ENCODE assay signal across 9 cellular contexts in the genomic region with DNA sequence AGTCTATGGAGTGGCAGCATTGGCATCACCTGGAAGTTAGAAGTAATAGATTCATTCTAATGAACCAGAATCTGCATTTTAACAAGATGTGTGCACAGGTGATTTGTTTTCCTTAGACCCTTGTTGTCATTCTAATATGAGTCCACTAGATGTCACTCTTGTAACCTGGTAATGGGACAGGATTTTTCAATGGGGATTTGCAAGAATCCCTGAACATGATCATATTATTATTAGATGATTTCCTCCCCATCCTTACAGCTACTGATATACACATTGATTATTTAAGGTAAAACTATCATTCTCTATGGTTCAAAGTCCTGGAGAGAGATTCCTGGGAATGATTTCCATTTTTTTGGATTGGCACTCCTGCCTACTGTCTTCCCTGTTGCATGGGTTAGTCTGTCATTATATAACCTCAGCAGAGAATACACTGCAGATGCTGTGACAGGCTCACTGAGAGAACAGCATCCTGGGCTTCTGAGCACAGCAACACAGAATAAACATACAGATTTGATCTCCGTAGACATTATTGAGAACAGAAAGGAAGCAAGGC.
DNase-seq lines count a peak whose midpoint lies in the region; ATAC-seq and TF ChIP-seq lines count a peak whose summit lies in the region.
"Had no signal": no experiment of that assay in that cellular context is flagged by ENCODE, and none has a peak within 500 bp of the region (broad histone marks: within the 10 kb centered on the region; RNA-seq: fewer than 3 reads in every experiment).

No MANE protein-coding gene starts in this region.

- H3K4me2 ChIP-seq in mammary epithelial cell (ENCODE audit: insufficient read depth, low read depth, low read length), result no peak overlapping the region
- H3K4me2 ChIP-seq: BLaER1 had no signal

- H3K36me3 ChIP-seq in mammary epithelial cell (ENCODE audit: insufficient read depth, low read length), result no peaks in the 10 kb centered on the region
- no peaks in the 10 kb centered on the region for H3K36me3 ChIP-seq in aorta (ENCODE audit: control insufficient read depth in 1 of 2, insufficient read depth in 2 of 2, low read length in 1 of 2)
- H3K36me3 ChIP-seq: BLaER1 had no signal

- DNase-seq in NCI-H1417 (lab: John Stamatoyannopoulos, UW), result peak; percentile 15 to 72 (median 16)
- DNase-seq in NCI-H1417 treated with DMSO at 0.1 percent for 48 hours (lab: John Stamatoyannopoulos, UW), result no peak
- DNase-seq in NCI-H526 treated with DMSO at 0.1 percent for 48 hours (lab: John Stamatoyannopoulos, UW), result peak; percentile 54
- DNase-seq in mammary epithelial cell, result peak; percentile 49
- peak; percentile 64 for DNase-seq in kidney tubule cell (ENCODE audit: low spot score)
- DNase-seq in aorta, result no peak
- no peak for DNase-seq in NCI-H128 (lab: John Stamatoyannopoulos, UW; ENCODE audit: unreplicated experiment)

- H3K9me3 ChIP-seq in mammary epithelial cell (replicated peaks; ENCODE audit: insufficient read depth, low read length) (no peaks in the 10 kb centered on the region), aorta (ENCODE audit: control insufficient read depth, low read length) (no peaks in the 10 kb centered on the region)
- H3K9me3 ChIP-seq: BLaER1 had no signal

- in situ Hi-C loops in mammary epithelial cell (cut with MboI; ENCODE audit: low sequenced_read_pairs in 2 of 2), result loop anchor here (5.0 to 25.0 kb wide), 4 partner anchors 433 to 1385 kb away; no protein-coding TSS in a partner anchor

- H3K27ac ChIP-seq in mammary epithelial cell (ENCODE audit: insufficient read depth, low read depth, low read length) (no peak overlapping the region), aorta (ENCODE audit: low read depth in 1 of 2, low read length in 2 of 2) (peak overlapping the region in 1 of 2 donors; percentile 68)
- H3K27ac ChIP-seq: BLaER1 had no signal

- no peak overlapping the region for H3K4me3 ChIP-seq in mammary epithelial cell (replicated peaks in 1 of 3; ENCODE audit: insufficient read depth in 1 of 3, low read depth in 2 of 3, low read length in 3 of 3)
- H3K4me3 ChIP-seq in aorta (ENCODE audit: low read length in 2 of 2), result no peak overlapping the region
- H3K4me3 ChIP-seq: BLaER1 had no signal

- dilution Hi-C loops in mammary epithelial cell (cut with HindIII; ENCODE audit: low sequenced_read_pairs), result loop anchor here (5.0 kb wide), 1 partner anchor 1383 kb away; no protein-coding TSS in a partner anchor

- TF ChIP-seq CTCF in mammary epithelial cell (conservative IDR thresholded peaks at IDR 0.05 in 1 of 2, IDR thresholded peaks at IDR 0.05 in 1 of 2; ENCODE audit: extremely low read depth in 1 of 2, insufficient read depth in 1 of 2, low read depth in 1 of 2, low read length in 2 of 2), result peak; percentile 57 to 68

- BruUV-seq in mammary epithelial cell (replicated peaks; lab: Mats Ljungman, UMichigan), result no TSS peak

- peak; percentile 53 for ATAC-seq in HG02981 (IDR thresholded peaks at IDR 0.05; ENCODE audit: unreplicated experiment)
- ATAC-seq in aorta (ENCODE audit: low FRiP score), result peak; percentile 81

- H4K20me1 ChIP-seq in mammary epithelial cell (ENCODE audit: insufficient read depth, low read length), result no peaks in the 10 kb centered on the region
- H4K20me1 ChIP-seq: BLaER1 had no signal

- no peak overlapping the region for H2AFZ ChIP-seq in mammary epithelial cell (ENCODE audit: low read depth, low read length)

- no peaks in the 10 kb centered on the region for H3K79me2 ChIP-seq in mammary epithelial cell (ENCODE audit: insufficient read depth, low read length)

- no peaks in the 10 kb centered on the region for H3K4me1 ChIP-seq in mammary epithelial cell (ENCODE audit: insufficient read depth, low read length)
- H3K4me1 ChIP-seq in aorta (ENCODE audit: control insufficient read depth in 1 of 2, insufficient read depth in 2 of 2, low read length in 2 of 2), result peaks cover 0 to 1% of the 10 kb centered on the region in 2 donors
- H3K4me1 ChIP-seq: BLaER1 had no signal

- WGBS in mammary epithelial cell (ENCODE audit: low coverage, missing lambda C conversion rate), result 100% methylated on average over 1 of the region's 1 CpG
- WGBS in aorta, 2 donors, result 5 to 13% methylated on average over 1 of the region's 1 CpG

- CTCF ChIA-PET in mammary epithelial cell (lab: Charles Lee; ENCODE audit: low non-redundant PET), result no interaction called here

- intact Hi-C loops in mammary epithelial cell (cut with micrococcal nuclease) (loop anchor here (1.0 to 10.0 kb wide), 7 partner anchors 97 to 1403 kb away; no protein-coding TSS in a partner anchor), aorta (cut with DNase I) (loop anchor here (5.0 to 10.0 kb wide), 7 partner anchors 95 to 1375 kb away; a partner anchor contains a TSS)

- H3K9ac ChIP-seq in mammary epithelial cell (ENCODE audit: insufficient read depth, low read length), result no peak overlapping the region
- H3K9ac ChIP-seq: BLaER1 had no signal

- H3K27me3 ChIP-seq in mammary epithelial cell (ENCODE audit: insufficient read depth, low read length) (no peaks in the 10 kb centered on the region), aorta (ENCODE audit: control insufficient read depth in 1 of 2, insufficient read depth in 2 of 2, low read length in 1 of 2) (no peaks in the 10 kb centered on the region)
- H3K27me3 ChIP-seq: BLaER1 had no signal

Comparison
In these comparisons a context has a peak if more than half of its experiments do, and no peak if none do; other contexts are left out.
1. DNase-seq: peak in NCI-H1417 (3 of 3), NCI-H526 treated with DMSO at 0.1 percent for 48 hours (single experiment), mammary epithelial cell (single experiment) and kidney tubule cell (single experiment); none in NCI-H1417 treated with DMSO at 0.1 percent for 48 hours (single experiment), aorta (0 of 2) and NCI-H128 (single experiment).